18 cellular contexts compared by ENCODE assay signal in the genomic region with DNA sequence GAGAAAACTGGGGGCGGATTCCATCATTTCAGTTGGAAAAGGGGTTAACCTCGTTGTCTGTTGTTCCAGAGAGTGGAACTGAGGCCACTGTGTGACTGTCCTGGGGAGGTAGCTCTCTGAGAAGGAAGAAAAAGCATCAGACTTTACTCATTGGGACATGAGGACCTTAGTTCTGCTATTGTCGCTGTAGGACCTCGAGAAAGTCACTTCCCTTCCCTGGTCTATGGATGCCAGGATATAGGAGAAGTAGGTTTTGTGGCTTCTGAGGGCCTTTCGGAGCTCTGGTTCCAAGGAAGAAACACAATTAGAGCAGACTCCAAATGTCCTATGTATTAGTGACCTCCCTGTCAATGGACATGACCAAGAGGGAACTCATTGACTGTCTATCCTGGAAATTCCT. TPM values are rescaled to one million over a fixed set of nuclear protein-coding genes. Genes with fewer than 3 reads are reported as not detected.
DNase-seq lines count a peak whose midpoint lies in the region; ATAC-seq and TF ChIP-seq lines count a peak whose summit lies in the region.
"Had no signal": no experiment of that assay in that cellular context is flagged by ENCODE, and none has a peak within 500 bp of the region (broad histone marks: within the 10 kb centered on the region; RNA-seq: fewer than 3 reads in every experiment).

No MANE protein-coding gene starts in this region.

- intact Hi-C loops in heart right ventricle (cut with DNase I) (no loop called here), cardiac septum (cut with DNase I) (no loop called here), right cardiac atrium (cut with DNase I) (no loop called here)

- H3K4me1 ChIP-seq in heart right ventricle (peaks cover 8 to 72% (median 39%) of the 10 kb centered on the region in 9 donors), SJCRH30 (peaks cover 55% of the 10 kb centered on the region), right cardiac atrium (ENCODE audit: control insufficient read depth, insufficient read depth, low read length) (peaks cover 10% of the 10 kb centered on the region)
- H3K4me1 ChIP-seq: neural progenitor cell, suprapubic skin had no signal

- H3K36me3 ChIP-seq in heart right ventricle (no peaks in the 10 kb centered on the region), SJCRH30 (peaks cover 49% of the 10 kb centered on the region)
- H3K36me3 ChIP-seq: BLaER1, esophagus muscularis mucosa, neural progenitor cell, suprapubic skin had no signal

- WGBS in heart right ventricle, 2 donors, result 77 to 82% methylated on average over 5 of the region's 5 CpGs
- whole genome bisulfite sequencing in right cardiac atrium, result 76% methylated on average over 5 of the region's 5 CpGs

- H3K27ac ChIP-seq in heart right ventricle (peak overlapping the region in 9 of 10 donors; percentile 13 to 76 (median 67)), SJCRH30 (peak overlapping the region; percentile 91), right cardiac atrium (ENCODE audit: low read length) (peak overlapping the region; percentile 72)
- H3K27ac ChIP-seq: BLaER1, dorsolateral prefrontal cortex, esophagus muscularis mucosa, neural progenitor cell, suprapubic skin had no signal

- H3K4me3 ChIP-seq in heart right ventricle (no peak overlapping the region), SJCRH30 (no peak overlapping the region), right cardiac atrium (ENCODE audit: low read length) (no peak overlapping the region)
- H3K4me3 ChIP-seq: BLaER1, dorsolateral prefrontal cortex, esophagus muscularis mucosa, neural progenitor cell, suprapubic skin had no signal

- TF ChIP-seq CTCF in heart right ventricle (IDR thresholded peaks at IDR 0.05), result no peak

- no peaks in the 10 kb centered on the region for H3K9me3 ChIP-seq in heart right ventricle
- no peaks in the 10 kb centered on the region for H3K9me3 ChIP-seq in SJCRH30 (replicated peaks)
- H3K9me3 ChIP-seq in right cardiac atrium (ENCODE audit: control insufficient read depth, low read length), result no peaks in the 10 kb centered on the region
- H3K9me3 ChIP-seq: BLaER1, esophagus muscularis mucosa, suprapubic skin had no signal

- H3K27me3 ChIP-seq in heart right ventricle (no peaks in the 10 kb centered on the region), SJCRH30 (no peaks in the 10 kb centered on the region), right cardiac atrium (ENCODE audit: control insufficient read depth, insufficient read depth) (no peaks in the 10 kb centered on the region)
- H3K27me3 ChIP-seq: BLaER1, neural progenitor cell had no signal

- no peak for ATAC-seq in heart right ventricle
- ATAC-seq in right cardiac atrium, result no peak
- no peak for ATAC-seq in HG02938 (IDR thresholded peaks at IDR 0.05; ENCODE audit: unreplicated experiment)

- no peak for DNase-seq in heart right ventricle
- DNase-seq in cardiac septum (ENCODE audit: low spot score), result no peak
- DNase-seq in SJCRH30, result no peak
- no peak for DNase-seq in right cardiac atrium
- no peak for DNase-seq in GM03348 (ENCODE audit: low spot score)
- DNase-seq in ecto neural progenitor cell (ENCODE audit: low spot score), result no peak
- DNase-seq: DMS153; islet precursor cell; KG1; NCI-H1436 treated with DMSO at 0.1 percent for 48 hours; NCI-H2227 treated with DMSO at 0.1 percent for 48 hours; stimulated activated CD4-positive, alpha-beta T cell treated with anti-CD3 and anti-CD28 coated beads, Interleukin-2, amount 100 ng/mL, for 48 hours had no signal

RNA-seq across cellular contexts. Expression of gene MYO18B, which starts 6.2 kb away (rescaled TPM):
- total RNA-seq in heart right ventricle (100 to 1,000 TPM; 124 to 407 (median 234) TPM), cardiac septum (254 TPM), right cardiac atrium (100 to 1,000 TPM in 3 of 4 donors, 10 to 100 TPM in 1; 74.5 to 184 (median 123) TPM)
- polyA plus RNA-seq in heart right ventricle (100 to 1,000 TPM; 111 to 184 TPM), right cardiac atrium (96.3 TPM)
- 32.4 and 40.6 TPM in 2 replicates for total RNA-seq in SJCRH30 (2014; rRNA removed; shearing (Covaris generic))
